11 cellular contexts compared by ENCODE assay signal in genomic region chr2:218985021-218985324, GRCh38. TPM values are rescaled to one million over a fixed set of nuclear protein-coding genes. Genes with fewer than 3 reads are reported as not detected.
DNase-seq lines count a peak whose midpoint lies in the region; ATAC-seq and TF ChIP-seq lines count a peak whose summit lies in the region.
"Had no signal": no experiment of that assay in that cellular context is flagged by ENCODE, and none has a peak within 500 bp of the region (broad histone marks: within the 10 kb centered on the region; RNA-seq: fewer than 3 reads in every experiment).

Gene FEV (minus strand): TSS chr2:218985184. CDS start chr2:218985075, 109 bp downstream.

- TF ChIP-seq POLR2A in erythroblast (IDR thresholded peaks at IDR 0.05; ENCODE audit: low read length) (no peak), gastroesophageal sphincter (IDR thresholded peaks at IDR 0.05) (no peak)

- H3K4me1 ChIP-seq in hepatocyte (ENCODE audit: insufficient read depth) (peaks cover 13% of the 10 kb centered on the region), gastroesophageal sphincter (peaks cover 0 to 55% (median 25%) of the 10 kb centered on the region in 3 donors)

- no peak for TF ChIP-seq EP300 in gastroesophageal sphincter (IDR thresholded peaks at IDR 0.05)

- no peaks in the 10 kb centered on the region for H3K79me2 ChIP-seq in hepatocyte

- no peaks in the 10 kb centered on the region for H3K9me3 ChIP-seq in MG63
- H3K9me3 ChIP-seq in hepatocyte (ENCODE audit: low read depth): no peaks in the 10 kb centered on the region
- no peaks in the 10 kb centered on the region for H3K9me3 ChIP-seq in gastroesophageal sphincter

- H4K20me1 ChIP-seq in hepatocyte (ENCODE audit: insufficient read depth, poor library complexity, severe bottlenecking): no peaks in the 10 kb centered on the region

- peaks cover 5% of the 10 kb centered on the region for H3K36me3 Mint-ChIP-seq in stimulated activated effector memory CD8-positive, alpha-beta T cell treated with anti-CD3 and anti-CD28 coated beads, Interleukin-12 subunit alpha, Interleukin-12 subunit beta, amount 100 ng/mL, for 72 hours

- H3K4me3 ChIP-seq in MG63 (0 out of 2 replicates have a peak within 1 kb of the TSS, but pooled peaks have one; percentile 7), hepatocyte (no peak within 1 kb of the TSS), gastroesophageal sphincter (peak within 1 kb of the TSS in 1 of 2 donors; percentile 14)

- H2AFZ ChIP-seq in hepatocyte: peak within 1 kb of the TSS; percentile 26

- H3K27ac Mint-ChIP-seq in stimulated activated effector memory CD8-positive, alpha-beta T cell treated with anti-CD3 and anti-CD28 coated beads, Interleukin-12 subunit alpha, Interleukin-12 subunit beta, amount 100 ng/mL, for 72 hours: no peak within 1 kb of the TSS

- peak within 1 kb of the TSS; percentile 70 for H3K4me2 ChIP-seq in hepatocyte

- no CpG with 5 or more reads among the region's 32 CpGs for WGBS in hepatocyte (ENCODE audit: low lambda C conversion rate, missing lambda C conversion rate)
- WGBS in gastroesophageal sphincter (ENCODE audit: low coverage in 1 of 2), 2 donors: no CpG with 5 or more reads among the region's 32 CpGs

- peaks cover 46% of the 10 kb centered on the region for H3K27me3 ChIP-seq in MG63
- H3K27me3 ChIP-seq in hepatocyte: peaks cover 95% of the 10 kb centered on the region
- peaks cover 100% of the 10 kb centered on the region for H3K27me3 ChIP-seq in gastroesophageal sphincter

- TF ChIP-seq CTCF in hepatocyte (IDR thresholded peaks at IDR 0.05; ENCODE audit: poor library complexity) (no peak), gastroesophageal sphincter (IDR thresholded peaks at IDR 0.05) (no peak)

- H3K9me2 ChIP-seq in hepatocyte (replicated peaks; ENCODE audit: insufficient read depth): no peaks in the 10 kb centered on the region

- peak within 1 kb of the TSS; percentile 27 for H3K4me3 Mint-ChIP-seq in stimulated activated effector memory CD8-positive, alpha-beta T cell treated with anti-CD3 and anti-CD28 coated beads, Interleukin-12 subunit alpha, Interleukin-12 subunit beta, amount 100 ng/mL, for 72 hours

- no peak for ATAC-seq in stimulated activated effector memory CD8-positive, alpha-beta T cell treated with anti-CD3 and anti-CD28 coated beads, Interleukin-12 subunit alpha, Interleukin-12 subunit beta, amount 100 ng/mL, for 72 hours
- no peak for ATAC-seq in gastroesophageal sphincter

- DNase-seq in activated CD8-positive, alpha-beta memory T cell treated with anti-CD3 and anti-CD28 coated beads, Interleukin-2, amount 50 U/mL, for 48 hours: peak; percentile 50
- DNase-seq in activated CD8-positive, alpha-beta memory T cell treated with anti-CD3 and anti-CD28 coated beads, Interleukin-2, amount 50 U/mL, for 4 hours: no peak
- no peak for DNase-seq in MG63
- no peak for DNase-seq in hepatocyte (ENCODE audit: low spot score)
- no peak for DNase-seq in stimulated activated effector memory CD8-positive, alpha-beta T cell treated with anti-CD3 and anti-CD28 coated beads, Interleukin-12 subunit alpha, Interleukin-12 subunit beta, amount 100 ng/mL, for 72 hours (ENCODE audit: low spot score in 2 of 2)
- DNase-seq in NCI-H82 treated with DMSO at 0.1 percent for 48 hours (lab: John Stamatoyannopoulos, UW; ENCODE audit: unreplicated experiment): no peak
- no peak for DNase-seq in erythroblast (lab: John Stamatoyannopoulos, UW)
- DNase-seq: activated effector memory CD4-positive, alpha-beta T cell treated with anti-CD3 and anti-CD28 coated beads, Interleukin-2, amount 50 U/mL, for 16 hours; T1000 had no signal

- no peaks in the 10 kb centered on the region for H3K9me3 Mint-ChIP-seq in stimulated activated effector memory CD8-positive, alpha-beta T cell treated with anti-CD3 and anti-CD28 coated beads, Interleukin-12 subunit alpha, Interleukin-12 subunit beta, amount 100 ng/mL, for 72 hours

- H3K27ac ChIP-seq in hepatocyte: no peak within 1 kb of the TSS
- no peak within 1 kb of the TSS for H3K27ac ChIP-seq in gastroesophageal sphincter

- no peaks in the 10 kb centered on the region for H3K36me3 ChIP-seq in MG63
- no peaks in the 10 kb centered on the region for H3K36me3 ChIP-seq in hepatocyte (replicated peaks; ENCODE audit: insufficient read depth, low read depth)
- no peaks in the 10 kb centered on the region for H3K36me3 ChIP-seq in gastroesophageal sphincter

- peaks cover 30% of the 10 kb centered on the region for H3K4me1 Mint-ChIP-seq in stimulated activated effector memory CD8-positive, alpha-beta T cell treated with anti-CD3 and anti-CD28 coated beads, Interleukin-12 subunit alpha, Interleukin-12 subunit beta, amount 100 ng/mL, for 72 hours

RNA-seq across cellular contexts. Expression of gene FEV, which starts in this region (rescaled TPM):
- not detected in 2 replicates for total RNA-seq in MG63 (2014; rRNA removed; shearing (Covaris generic); ENCODE audit: low replicate concordance)
- total RNA-seq in hepatocyte (0.70 TPM in 1 of 2 replicates, not detected in the other), gastroesophageal sphincter (not detected)
- polyA plus RNA-seq in hepatocyte: 0.58 and 2.1 TPM in 2 replicates
- total RNA-seq: omental fat pad had no signal
